ENCODE assay signal across 8 cellular contexts in genomic region chr10:97321807-97322195, GRCh38. TPM values are rescaled to one million over a fixed set of nuclear protein-coding genes. Genes with fewer than 3 reads are reported as not detected.
A peak's percentile ranks its signal among the peaks of the same experiment; 100 is the strongest.
DNase-seq lines count a peak whose midpoint lies in the region; ATAC-seq, FAIRE-seq and TF ChIP-seq lines count a peak whose summit lies in the region.

No MANE protein-coding gene starts in this region.

- no peaks in the 10 kb centered on the region for H3K9me3 Mint-ChIP-seq in CD8-positive, alpha-beta T cell
- H3K9me3 Mint-ChIP-seq in astrocyte (ENCODE audit: unreplicated experiment): no peaks in the 10 kb centered on the region
- H3K9me3 Mint-ChIP-seq in naive B cell: no peaks in the 10 kb centered on the region

- POLR2A ChIA-PET in CD8-positive, alpha-beta T cell (lab: Charles Lee): interaction anchor here (1.5 to 1.9 kb wide), 2 partner anchors 9 to 12 kb away, joined by 4 to 16 read pairs; partner anchors contain the start of gene FRAT2

- peak overlapping the region; percentile 92 for H3K4me3 Mint-ChIP-seq in CD8-positive, alpha-beta T cell
- H3K4me3 Mint-ChIP-seq in astrocyte (ENCODE audit: unreplicated experiment): peak overlapping the region; percentile 29
- peak overlapping the region; percentile 26 to 94 (median 88) for H3K4me3 Mint-ChIP-seq in naive B cell

- peak overlapping the region; percentile 98 for H3K4me2 ChIP-seq in Loucy (ENCODE audit: low read depth, low read length, poor library complexity, severe bottlenecking)
- no peak overlapping the region for H3K4me2 ChIP-seq in astrocyte (ENCODE audit: low read length)

- H3F3A ChIP-seq in Loucy (ENCODE audit: low read depth): no peaks in the 10 kb centered on the region

- H3K4me1 ChIP-seq in CD8-positive, alpha-beta T cell (ENCODE audit: insufficient read depth, low read length): peaks cover 24% of the 10 kb centered on the region
- peaks cover 16% of the 10 kb centered on the region for H3K4me1 ChIP-seq in Loucy (ENCODE audit: insufficient read depth, low read length, poor library complexity, severe bottlenecking)
- peaks cover 8% of the 10 kb centered on the region for H3K4me1 ChIP-seq in astrocyte (ENCODE audit: insufficient read depth, low read length)

- no peak for DNase-seq in CD8-positive, alpha-beta T cell
- DNase-seq in astrocyte (ENCODE audit: low read depth): no peak
- DNase-seq in naive B cell: no peak
- DNase-seq in HUDEP-2 (lab: John Stamatoyannopoulos, UW; ENCODE audit: unreplicated experiment in 76 of 76): no peak
- DNase-seq in kidney tubule cell (ENCODE audit: low spot score): no peak

- CTCF ChIA-PET in CD8-positive, alpha-beta T cell (lab: Charles Lee): interaction anchor here (1.3 to 2.3 kb wide), 3 partner anchors 9 to 43 kb away, joined by 4 to 8 read pairs (median 5); no protein-coding TSS in a partner anchor

- H3K36me3 ChIP-seq in CD8-positive, alpha-beta T cell (ENCODE audit: insufficient read depth, low read length): no peaks in the 10 kb centered on the region
- H3K36me3 ChIP-seq in Loucy (ENCODE audit: insufficient read depth, low read length) (no peaks in the 10 kb centered on the region), astrocyte (ENCODE audit: insufficient read depth, low read length) (no peaks in the 10 kb centered on the region)

- H3K9ac ChIP-seq in Loucy (ENCODE audit: low read depth, low read length, poor library complexity, severe bottlenecking): peak overlapping the region; percentile 14
- H3K9ac ChIP-seq in astrocyte (ENCODE audit: low read length): no peak overlapping the region

- no peaks in the 10 kb centered on the region for H3K9me3 ChIP-seq in CD8-positive, alpha-beta T cell (ENCODE audit: low read length)
- no peaks in the 10 kb centered on the region for H3K9me3 ChIP-seq in Loucy (ENCODE audit: insufficient read depth, low read depth, low read length)
- no peaks in the 10 kb centered on the region for H3K9me3 ChIP-seq in astrocyte (ENCODE audit: insufficient read depth, low read depth, low read length)

- H3K79me2 ChIP-seq in Loucy (ENCODE audit: insufficient read depth, low read length) (peaks cover 17% of the 10 kb centered on the region; the same call in 1 of the 2 replicates), astrocyte (ENCODE audit: insufficient read depth, low read length) (no peaks in the 10 kb centered on the region)

- H4K20me1 ChIP-seq in Loucy (ENCODE audit: insufficient read depth, low read length, poor library complexity, severe bottlenecking) (peaks cover 9% of the 10 kb centered on the region), astrocyte (ENCODE audit: insufficient read depth, low read length) (no peaks in the 10 kb centered on the region)

- H3K4me1 Mint-ChIP-seq in CD8-positive, alpha-beta T cell (ENCODE audit: low read depth): peaks cover 32% of the 10 kb centered on the region
- H3K4me1 Mint-ChIP-seq in astrocyte (ENCODE audit: low read depth, unreplicated experiment): peaks cover 8% of the 10 kb centered on the region
- peaks cover 28 to 46% (median 29%) of the 10 kb centered on the region in 3 donors for H3K4me1 Mint-ChIP-seq in naive B cell

- H3K27me3 Mint-ChIP-seq in CD8-positive, alpha-beta T cell (ENCODE audit: low read depth): no peaks in the 10 kb centered on the region
- peaks cover 14% of the 10 kb centered on the region for H3K27me3 Mint-ChIP-seq in astrocyte (ENCODE audit: low read depth, unreplicated experiment)
- no peaks in the 10 kb centered on the region for H3K27me3 Mint-ChIP-seq in naive B cell

- H2AFZ ChIP-seq in Loucy (ENCODE audit: low read length): no peak overlapping the region
- H2AFZ ChIP-seq in astrocyte (ENCODE audit: low read depth, low read length): no peak overlapping the region

- H3K36me3 Mint-ChIP-seq in CD8-positive, alpha-beta T cell: peaks cover 9% of the 10 kb centered on the region
- no peaks in the 10 kb centered on the region for H3K36me3 Mint-ChIP-seq in astrocyte (ENCODE audit: low read depth, unreplicated experiment)
- H3K36me3 Mint-ChIP-seq in naive B cell: no peaks in the 10 kb centered on the region

- H3K27ac ChIP-seq in CD8-positive, alpha-beta T cell (ENCODE audit: low read depth, low read length): no peak overlapping the region
- H3K27ac ChIP-seq in astrocyte (ENCODE audit: low read depth, low read length): no peak overlapping the region

- intact Hi-C loops in CD8-positive, alpha-beta T cell (cut with DNase I, micrococcal nuclease): loop anchor here in 1 of 2 experiments (5.0 kb wide), 1 partner anchor 310 kb away; the partner anchor contains the start of gene MORN4

- no peaks in the 10 kb centered on the region for H3K9me2 ChIP-seq in Loucy (replicated peaks; ENCODE audit: low read depth, low read length)

- H3K4me3 ChIP-seq in CD8-positive, alpha-beta T cell (ENCODE audit: low read depth, low read length): no peak overlapping the region
- H3K4me3 ChIP-seq in Loucy (ENCODE audit: low read length, poor library complexity, severe bottlenecking) (peak overlapping the region; percentile 94), astrocyte (ENCODE audit: insufficient read depth, low read depth, low read length) (no peak overlapping the region)

- TF ChIP-seq CTCF in CD8-positive, alpha-beta T cell (IDR thresholded peaks at IDR 0.05): no peak
- no peak for TF ChIP-seq CTCF in Loucy (conservative IDR thresholded peaks at IDR 0.05; ENCODE audit: low read length)
- TF ChIP-seq CTCF in astrocyte (IDR thresholded peaks at IDR 0.05; ENCODE audit: insufficient read depth, low read depth, low read length): no peak

- no peak for FAIRE-seq in astrocyte (lab: Jason Lieb, UNC)

- no peak overlapping the region for H3K27ac Mint-ChIP-seq in CD8-positive, alpha-beta T cell
- H3K27ac Mint-ChIP-seq in astrocyte (ENCODE audit: unreplicated experiment): no peak overlapping the region
- H3K27ac Mint-ChIP-seq in naive B cell: peak overlapping the region in 4 of 6 donors; percentile 60 to 99 (median 90)

- no peaks in the 10 kb centered on the region for H3K27me3 ChIP-seq in CD8-positive, alpha-beta T cell (ENCODE audit: insufficient read depth, low read length)
- H3K27me3 ChIP-seq in Loucy (ENCODE audit: insufficient read depth, low read length, poor library complexity, severe bottlenecking) (no peaks in the 10 kb centered on the region), astrocyte (ENCODE audit: insufficient read depth, low read length) (peaks cover 29% of the 10 kb centered on the region)

- ATAC-seq in CD8-positive, alpha-beta T cell: no peak
- no peak for ATAC-seq in naive B cell (ENCODE audit: low read depth in 2 of 2)
- no peak for ATAC-seq in HG03378 (IDR thresholded peaks at IDR 0.05; ENCODE audit: unreplicated experiment)
- no peak for ATAC-seq in HG03460 (IDR thresholded peaks at IDR 0.05; ENCODE audit: unreplicated experiment)

RNA-seq across cellular contexts. Expression of gene FRAT1, which starts 2.7 kb away (rescaled TPM):
- 10 to 100 TPM; 39.6 to 40.2 TPM for total RNA-seq in CD8-positive, alpha-beta T cell
- total RNA-seq in astrocyte: 1.4 and 2.5 TPM in 2 replicates
- 10 to 100 TPM in 4 of 6 donors, 1 to 10 TPM in 2; 7.4 to 15.7 (median 10.8) TPM for polyA plus RNA-seq in naive B cell (ENCODE audit: low read depth in 6 of 6)

RNA-seq across cellular contexts. Expression of gene FRAT2, which starts 12.7 kb away (rescaled TPM):
- total RNA-seq in CD8-positive, alpha-beta T cell: 10 to 100 TPM; 20.8 to 22.3 TPM
- total RNA-seq in astrocyte: 7.4 and 7.8 TPM in 2 replicates
- polyA plus RNA-seq in naive B cell (ENCODE audit: low read depth in 6 of 6): 10 to 100 TPM in 4 of 6 donors, 1 to 10 TPM in 2; 7.0 to 19.1 (median 14.3) TPM

RNA-seq across cellular contexts. Expression of gene ARHGAP19, which starts 29.4 kb away (rescaled TPM):
- total RNA-seq in CD8-positive, alpha-beta T cell: 1 to 10 TPM; 5.7 to 6.4 TPM
- 9.0 and 9.2 TPM in 2 replicates for total RNA-seq in astrocyte
- 10 to 100 TPM in 3 of 6 donors, 1 to 10 TPM in 3; 6.2 to 19.3 (median 9.4) TPM for polyA plus RNA-seq in naive B cell (ENCODE audit: low read depth in 6 of 6)

Comparison
In these comparisons a context has a peak if more than half of its experiments do, and no peak if none do; other contexts are left out.
1. H3K27ac Mint-ChIP-seq: peak in naive B cell (4 of 6); none in CD8-positive, alpha-beta T cell (single experiment) and astrocyte (single experiment).
2. H3K4me3 Mint-ChIP-seq: peak in every context shown above with its lines; median percentile 92 in CD8-positive, alpha-beta T cell; 88 in naive B cell; 29 in astrocyte.
3. RNA of gene FRAT1, which starts 2.7 kb away (total RNA-seq): 39.6 to 40.2 TPM in CD8-positive, alpha-beta T cell; 1.4 to 2.5 TPM in astrocyte; every median in the first group is over 10 times any median in the second.